Comparison of ENCODE assay signal across 16 cellular contexts in the genomic region with DNA sequence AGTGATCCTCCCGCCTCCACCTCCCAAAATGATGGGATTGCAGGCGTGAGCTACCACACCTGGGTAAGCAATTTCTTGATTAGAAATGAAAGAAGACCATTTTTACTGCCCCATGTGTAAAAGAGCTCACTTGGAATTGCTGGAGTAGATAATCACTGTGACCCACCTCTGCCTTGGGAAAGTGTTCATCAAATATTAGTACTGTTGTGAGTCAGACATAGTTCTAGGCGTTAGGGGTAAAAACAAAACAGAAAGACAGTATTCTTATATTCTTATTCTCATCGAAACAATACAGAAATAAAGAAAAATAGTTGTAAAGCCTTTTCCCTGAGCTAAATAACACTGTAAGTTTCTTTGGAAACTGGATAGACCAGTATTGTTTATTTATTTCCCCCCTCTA. TPM values are rescaled to one million over a fixed set of nuclear protein-coding genes. Genes with fewer than 3 reads are reported as not detected.
DNase-seq lines count a peak whose midpoint lies in the region; ATAC-seq and TF ChIP-seq lines count a peak whose summit lies in the region.
"Had no signal": no experiment of that assay in that cellular context is flagged by ENCODE, and none has a peak within 500 bp of the region (broad histone marks: within the 10 kb centered on the region; RNA-seq: fewer than 3 reads in every experiment).

No MANE protein-coding gene starts in this region.

- H3K27me3 ChIP-seq in MG63, result no peaks in the 10 kb centered on the region

- H3K27ac Mint-ChIP-seq in osteocyte (ENCODE audit: unreplicated experiment), result peak overlapping the region; percentile 88
- H3K27ac Mint-ChIP-seq: activated T-helper 1 cell treated with anti-CD3 and anti-CD28 coated beads, Interleukin-12 subunit alpha, Interleukin-12 subunit beta, Interleukin-2, Interleukin-4 antibody, amounts not matched to agents 30 ng/mL and 10 ng/mL and 1 ng/mL, durations not matched to agents 14 hours and 24 hours and 36 hours; CD4-positive, alpha-beta T cell; T-helper 1 cell treated with Interleukin-12 subunit alpha and Interleukin-12 subunit beta and Interleukin-4 antibody, amounts not matched to agents 30 μg/mL and 1 μg/mL, for 36 hours had no signal

- H3K4me3 Mint-ChIP-seq in osteocyte (ENCODE audit: unreplicated experiment), result no peak overlapping the region
- H3K4me3 Mint-ChIP-seq: activated T-helper 1 cell treated with anti-CD3 and anti-CD28 coated beads, Interleukin-12 subunit alpha, Interleukin-12 subunit beta, Interleukin-2, Interleukin-4 antibody, amounts not matched to agents 30 ng/mL and 10 ng/mL and 1 ng/mL, durations not matched to agents 14 hours and 24 hours and 36 hours; CD4-positive, alpha-beta T cell; T-helper 1 cell treated with Interleukin-12 subunit alpha and Interleukin-12 subunit beta and Interleukin-4 antibody, amounts not matched to agents 30 μg/mL and 1 μg/mL, for 36 hours had no signal

- H3K36me3 ChIP-seq in MG63, result peaks cover 9% of the 10 kb centered on the region
- H3K36me3 ChIP-seq: prostate gland had no signal

- H3K27ac ChIP-seq in RWPE1, result peak overlapping the region; percentile 75

- H3K4me3 ChIP-seq in epithelial cell of esophagus (ENCODE audit: low read length), result no peak overlapping the region
- no peak overlapping the region for H3K4me3 ChIP-seq in MG63
- H3K4me3 ChIP-seq: prostate gland had no signal

- DNase-seq in EL (peak; percentile 47), RWPE1 (ENCODE audit: low spot score) (peak; percentile 60), epithelial cell of esophagus (ENCODE audit: low read depth) (peak; percentile 55), osteocyte (ENCODE audit: extremely low spot score, unreplicated experiment) (no peak), HuH-7.5 (ENCODE audit: low spot score) (no peak), RKO (ENCODE audit: low spot score) (no peak), MG63 (no peak)
- DNase-seq: activated CD4-positive, alpha-beta T cell treated with anti-CD3 and anti-CD28 coated beads, Interleukin-2, amount 50 U/mL, for 1 hour; CD4-positive, alpha-beta T cell; midbrain; OCI-M1; stimulated activated naive CD8-positive, alpha-beta T cell treated with anti-CD3 and anti-CD28 coated beads, Interleukin-15, Interleukin-2, amounts not matched to agents 100 U/mL and 50 U/mL, for 24 hours had no signal

- peaks cover 23% of the 10 kb centered on the region for H3K4me1 Mint-ChIP-seq in osteocyte (ENCODE audit: unreplicated experiment)

- ATAC-seq in GM18502 (IDR thresholded peaks at IDR 0.05; ENCODE audit: poor library complexity, unreplicated experiment), result no peak
- ATAC-seq: stimulated activated naive CD8-positive, alpha-beta T cell treated with anti-CD3 and anti-CD28 coated beads, Interleukin-15, Interleukin-2, amounts not matched to agents 100 U/mL and 50 U/mL, for 24 hours had no signal

- H3K27me3 Mint-ChIP-seq in osteocyte (ENCODE audit: unreplicated experiment), result no peaks in the 10 kb centered on the region
- H3K27me3 Mint-ChIP-seq: CD4-positive, alpha-beta T cell had no signal

- CTCF ChIA-PET in RWPE1 (lab: Yijun Ruan, JAX), result no interaction called here

- no peak for TF ChIP-seq CTCF in RWPE1 (conservative IDR thresholded peaks at IDR 0.05; ENCODE audit: low read depth)
- no peak for TF ChIP-seq CTCF in epithelial cell of esophagus (IDR thresholded peaks at IDR 0.05; ENCODE audit: insufficient read depth, low read depth, low read length, missing control alignments)
- no peak for TF ChIP-seq CTCF in osteocyte (IDR thresholded peaks at IDR 0.05)

- H3K36me3 Mint-ChIP-seq in osteocyte (ENCODE audit: unreplicated experiment), result peaks cover 13% of the 10 kb centered on the region

- H3K9me3 Mint-ChIP-seq in osteocyte (ENCODE audit: unreplicated experiment), result no peaks in the 10 kb centered on the region
- H3K9me3 Mint-ChIP-seq: activated T-helper 1 cell treated with anti-CD3 and anti-CD28 coated beads, Interleukin-12 subunit alpha, Interleukin-12 subunit beta, Interleukin-2, Interleukin-4 antibody, amounts not matched to agents 30 ng/mL and 10 ng/mL and 1 ng/mL, durations not matched to agents 14 hours and 24 hours and 36 hours; CD4-positive, alpha-beta T cell; T-helper 1 cell treated with Interleukin-12 subunit alpha and Interleukin-12 subunit beta and Interleukin-4 antibody, amounts not matched to agents 30 μg/mL and 1 μg/mL, for 36 hours had no signal

- POLR2A ChIA-PET in RWPE1 (lab: Yijun Ruan, JAX; ENCODE audit: low non-redundant PET), result interaction anchor here (0.6 to 0.7 kb wide), 2 partner anchors 85 to 133 kb away, joined by 3 read pairs; no protein-coding TSS in a partner anchor

- H3K9me3 ChIP-seq in MG63, result no peaks in the 10 kb centered on the region
- H3K9me3 ChIP-seq: prostate gland had no signal

RNA-seq across cellular contexts. Expression of gene CELF3, which starts 36.2 kb away (rescaled TPM):
- not detected in 2 replicates for total RNA-seq in osteocyte
- not detected in 2 replicates for total RNA-seq in MG63 (2014; rRNA removed; shearing (Covaris generic); ENCODE audit: low replicate concordance)
- total RNA-seq: activated T-helper 1 cell treated with anti-CD3 and anti-CD28 coated beads, Interleukin-12 subunit alpha, Interleukin-12 subunit beta, Interleukin-2, Interleukin-4 antibody, amounts not matched to agents 30 ng/mL and 10 ng/mL and 1 ng/mL, durations not matched to agents 14 hours and 24 hours and 36 hours; CD4-positive, alpha-beta T cell had no signal

RNA-seq across cellular contexts. Expression of gene RIIAD1, which starts 40.9 kb away (rescaled TPM):
- not detected in 2 replicates for total RNA-seq in osteocyte
- total RNA-seq in MG63 (2014; rRNA removed; shearing (Covaris generic); ENCODE audit: low replicate concordance), result not detected in 2 replicates
- total RNA-seq: activated T-helper 1 cell treated with anti-CD3 and anti-CD28 coated beads, Interleukin-12 subunit alpha, Interleukin-12 subunit beta, Interleukin-2, Interleukin-4 antibody, amounts not matched to agents 30 ng/mL and 10 ng/mL and 1 ng/mL, durations not matched to agents 14 hours and 24 hours and 36 hours; CD4-positive, alpha-beta T cell had no signal

Comparison
In these comparisons a context has a peak if more than half of its experiments do, and no peak if none do; other contexts are left out.
1. DNase-seq: peak in EL (single experiment), RWPE1 (single experiment) and epithelial cell of esophagus (single experiment); none in osteocyte (single experiment), HuH-7.5 (single experiment), RKO (single experiment) and MG63 (single experiment).